18 cellular contexts compared by ENCODE assay signal in genomic region chr11:118169300-118170140, GRCh38. TPM values are rescaled to one million over a fixed set of nuclear protein-coding genes. Genes with fewer than 3 reads are reported as not detected.
A peak's percentile ranks its signal among the peaks of the same experiment; 100 is the strongest.
DNase-seq lines count a peak whose midpoint lies in the region; ATAC-seq and TF ChIP-seq lines count a peak whose summit lies in the region.
"Had no signal": no experiment of that assay in that cellular context is flagged by ENCODE, and none has a peak within 500 bp of the region (broad histone marks: within the 10 kb centered on the region; RNA-seq: fewer than 3 reads in every experiment).

No MANE protein-coding gene starts in this region.

- no peaks in the 10 kb centered on the region for H3K27me3 ChIP-seq in right atrium auricular region
- no peaks in the 10 kb centered on the region for H3K27me3 ChIP-seq in RWPE2 (ENCODE audit: insufficient read depth, poor library complexity, severe bottlenecking)
- H3K27me3 ChIP-seq in left ventricle myocardium inferior (ENCODE audit: low read depth) = peaks cover 4% of the 10 kb centered on the region
- H3K27me3 ChIP-seq in osteoblast (ENCODE audit: insufficient read depth, low read length) = peaks cover 13% of the 10 kb centered on the region
- H3K27me3 ChIP-seq: BLaER1 treated with 17β-estradiol and CSF1 and Interleukin-3, amounts not matched to agents 10 nM and 100 nM had no signal

- no peaks in the 10 kb centered on the region for H4K20me1 ChIP-seq in osteoblast (ENCODE audit: insufficient read depth, low read length)
- H4K20me1 ChIP-seq: BLaER1 treated with 17β-estradiol and CSF1 and Interleukin-3, amounts not matched to agents 10 nM and 100 nM had no signal

- H3K4me3 ChIP-seq in right atrium auricular region (no peak overlapping the region), RWPE2 (ENCODE audit: severe bottlenecking) (no peak overlapping the region), left ventricle myocardium inferior (no peak overlapping the region), osteoblast (ENCODE audit: insufficient read depth, low read length) (no peak overlapping the region)
- H3K4me3 ChIP-seq: BLaER1 treated with 17β-estradiol and CSF1 and Interleukin-3, amounts not matched to agents 10 nM and 100 nM; GM12878 had no signal

- H2AFZ ChIP-seq in osteoblast (ENCODE audit: low read length) = no peak overlapping the region

- no peak overlapping the region for H3K27ac ChIP-seq in right atrium auricular region
- no peak overlapping the region for H3K27ac ChIP-seq in RWPE2 (ENCODE audit: poor library complexity, severe bottlenecking)
- peak overlapping the region; percentile 45 for H3K27ac ChIP-seq in left ventricle myocardium inferior (replicated peaks)
- no peak overlapping the region for H3K27ac ChIP-seq in osteoblast (ENCODE audit: low read depth, low read length)
- H3K27ac ChIP-seq: BLaER1 treated with 17β-estradiol and CSF1 and Interleukin-3, amounts not matched to agents 10 nM and 100 nM had no signal

- no peak for DNase-seq in Right ventricle myocardium inferior (ENCODE audit: missing footprints)
- DNase-seq in right atrium auricular region (ENCODE audit: low spot score) = no peak
- DNase-seq in RWPE2 (ENCODE audit: low spot score) = peak; percentile 34
- DNase-seq in left ventricle myocardium inferior = no peak
- peak; percentile 75 for DNase-seq in osteoblast (ENCODE audit: insufficient read length, low spot score, missing footprints)
- no peak for DNase-seq in NCI-H2107 (lab: John Stamatoyannopoulos, UW)
- no peak for DNase-seq in NCI-H2171 treated with DMSO at 0.1 percent for 48 hours (lab: John Stamatoyannopoulos, UW)
- no peak for DNase-seq in omental fat pad (ENCODE audit: low spot score)
- DNase-seq: ACHN; CD4-positive, CD25-positive, alpha-beta regulatory T cell; DMS79; HCEC 1CT had no signal

- ATAC-seq in Right ventricle myocardium inferior = peak; percentile 47
- ATAC-seq in RWPE2 (ENCODE audit: low read depth) = no peak
- ATAC-seq in omental fat pad (ENCODE audit: low FRiP score) = no peak
- ATAC-seq: GM12878 had no signal

- H3K9me3 ChIP-seq in right atrium auricular region = no peaks in the 10 kb centered on the region
- H3K9me3 ChIP-seq in RWPE2 (ENCODE audit: severe bottlenecking) = no peaks in the 10 kb centered on the region
- H3K9me3 ChIP-seq in left ventricle myocardium inferior (replicated peaks) = no peaks in the 10 kb centered on the region
- no peaks in the 10 kb centered on the region for H3K9me3 ChIP-seq in osteoblast (ENCODE audit: low read depth, low read length)
- H3K9me3 ChIP-seq: BLaER1 treated with 17β-estradiol and CSF1 and Interleukin-3, amounts not matched to agents 10 nM and 100 nM had no signal

- H3K4me2 ChIP-seq in osteoblast (ENCODE audit: insufficient read depth, low read length) = no peak overlapping the region
- H3K4me2 ChIP-seq: BLaER1 treated with 17β-estradiol and CSF1 and Interleukin-3, amounts not matched to agents 10 nM and 100 nM had no signal

- H3K79me2 ChIP-seq in osteoblast (ENCODE audit: insufficient read depth, low read length) = no peaks in the 10 kb centered on the region

- intact Hi-C loops in Right ventricle myocardium inferior (cut with DNase I) (no loop called here), left ventricle myocardium inferior (cut with micrococcal nuclease) (no loop called here)

- TF ChIP-seq CTCF in right atrium auricular region (IDR thresholded peaks at IDR 0.05) = no peak
- TF ChIP-seq CTCF in RWPE2 (IDR thresholded peaks at IDR 0.05; ENCODE audit: poor library complexity, severe bottlenecking) = no peak
- TF ChIP-seq CTCF in left ventricle myocardium inferior (IDR thresholded peaks at IDR 0.05; ENCODE audit: borderline replicate concordance) = no peak
- no peak for TF ChIP-seq CTCF in osteoblast (IDR thresholded peaks at IDR 0.05; ENCODE audit: extremely low read depth, low read depth, low read length)
- no peak for TF ChIP-seq CTCF in omental fat pad (IDR thresholded peaks at IDR 0.05)

- H3K36me3 ChIP-seq in right atrium auricular region (no peaks in the 10 kb centered on the region), RWPE2 (ENCODE audit: low read depth) (no peaks in the 10 kb centered on the region), left ventricle myocardium inferior (peaks cover 10% of the 10 kb centered on the region), osteoblast (ENCODE audit: insufficient read depth, low read length) (no peaks in the 10 kb centered on the region)
- H3K36me3 ChIP-seq: BLaER1 treated with 17β-estradiol and CSF1 and Interleukin-3, amounts not matched to agents 10 nM and 100 nM had no signal

- H3K4me1 ChIP-seq in right atrium auricular region (peaks cover 0 to 18% of the 10 kb centered on the region in 2 donors), RWPE2 (ENCODE audit: insufficient read depth, poor library complexity, severe bottlenecking) (peaks cover 8% of the 10 kb centered on the region), left ventricle myocardium inferior (peaks cover 55% of the 10 kb centered on the region), osteoblast (ENCODE audit: insufficient read depth, low read length) (no peaks in the 10 kb centered on the region)

RNA-seq across cellular contexts. Expression of gene SCN2B, which starts 6.9 kb away (rescaled TPM):
- total RNA-seq in Right ventricle myocardium inferior = 18.3 TPM
- total RNA-seq in right atrium auricular region = 1 to 10 TPM; 3.4 to 8.2 TPM
- 24.9 TPM for total RNA-seq in left ventricle myocardium inferior
- total RNA-seq in osteoblast = not detected in 2 replicates
- total RNA-seq in omental fat pad = under 1 TPM in 2 of 4 donors, not detected in 2; 0.28 to 0.47 TPM
- total RNA-seq: A172; CD4-positive, CD25-positive, alpha-beta regulatory T cell; GM12878; H4; HT1080 had no signal

RNA-seq across cellular contexts. Expression of gene SCN4B, which starts 16.9 kb away (rescaled TPM):
- 12.6 TPM for total RNA-seq in Right ventricle myocardium inferior
- total RNA-seq in right atrium auricular region = 10 to 100 TPM in 1 of 2 donors, 1 to 10 TPM in 1; 2.5 to 11.8 TPM
- total RNA-seq in left ventricle myocardium inferior = 12.9 TPM
- under 0.01 and 0.36 TPM in 2 replicates for total RNA-seq in osteoblast
- total RNA-seq in omental fat pad = 10 to 100 TPM in 1 of 4 donors, 1 to 10 TPM in 3; 1.1 to 10.2 (median 2.0) TPM
- total RNA-seq: CD4-positive, CD25-positive, alpha-beta regulatory T cell; G401; GM12878; HT1080 had no signal

RNA-seq across cellular contexts. Expression of gene JAML, which starts 55.3 kb away (rescaled TPM):
- total RNA-seq in Right ventricle myocardium inferior = 3.3 TPM
- 1 to 10 TPM in 1 of 2 donors, under 1 TPM in 1; 0.48 to 2.2 TPM for total RNA-seq in right atrium auricular region
- total RNA-seq in left ventricle myocardium inferior = 2.9 TPM
- not detected in 2 replicates for total RNA-seq in osteoblast
- 10 to 100 TPM in 3 of 4 donors, 1 to 10 TPM in 1; 9.9 to 35.9 (median 13.7) TPM for total RNA-seq in omental fat pad
- total RNA-seq: A172, G401, H4, HT1080 had no signal

Comparison
In these comparisons a context has a peak if more than half of its experiments do, and no peak if none do; other contexts are left out.
1. DNase-seq: peak in RWPE2 (single experiment) and osteoblast (single experiment); none in Right ventricle myocardium inferior (single experiment), right atrium auricular region (single experiment), left ventricle myocardium inferior (single experiment), NCI-H2107 (single experiment), NCI-H2171 treated with DMSO at 0.1 percent for 48 hours (single experiment) and omental fat pad (single experiment).